Comparison of ENCODE assay signal across 9 cellular contexts in the genomic region with DNA sequence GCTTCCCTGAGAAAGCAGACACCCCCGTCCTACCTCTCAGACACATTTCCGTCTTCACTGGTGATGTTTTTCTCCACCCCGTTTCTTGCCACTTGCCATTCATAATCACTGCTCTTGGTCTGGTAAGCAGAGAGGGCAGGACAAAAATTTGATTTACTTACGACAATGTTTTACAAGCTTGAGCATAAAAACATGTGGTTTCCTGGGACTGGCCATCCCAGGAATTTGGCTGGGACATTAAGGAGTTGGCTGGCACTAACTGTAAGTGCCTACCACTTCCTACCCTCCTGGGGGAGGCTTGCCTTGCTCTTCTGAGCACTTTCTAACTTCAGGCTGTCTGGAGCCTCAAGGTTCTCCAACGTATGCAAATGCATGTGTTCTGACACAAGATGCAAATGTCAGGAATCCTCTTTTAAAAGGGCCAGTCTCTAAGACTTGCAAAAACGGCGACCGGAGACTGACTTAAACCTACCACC. TPM values are rescaled to one million over a fixed set of nuclear protein-coding genes. Genes with fewer than 3 reads are reported as not detected.
A peak's percentile ranks its signal among the peaks of the same experiment; 100 is the strongest.
DNase-seq lines count a peak whose midpoint lies in the region; ATAC-seq and TF ChIP-seq lines count a peak whose summit lies in the region.
"Had no signal": no experiment of that assay in that cellular context is flagged by ENCODE, and none has a peak within 500 bp of the region (broad histone marks: within the 10 kb centered on the region; RNA-seq: fewer than 3 reads in every experiment).

No MANE protein-coding gene starts in this region.

- H3K36me3 Mint-ChIP-seq in Calu3 (ENCODE audit: insufficient read depth, unreplicated experiment) = no peaks in the 10 kb centered on the region

- H3K27me3 Mint-ChIP-seq in Calu3 (ENCODE audit: unreplicated experiment) = peaks cover 17% of the 10 kb centered on the region

- ATAC-seq in GM21367 (IDR thresholded peaks at IDR 0.05; ENCODE audit: unreplicated experiment) (peak; percentile 7), left lobe of liver (no peak)
- ATAC-seq: HepG2 had no signal

- intact Hi-C loops in Calu3 (cut with micrococcal nuclease; ENCODE audit: unreplicated experiment) = no loop called here
- intact Hi-C loops in PC-9 (cut with micrococcal nuclease; ENCODE audit: unreplicated experiment) = no loop called here

- H3K9me2 ChIP-seq in PC-9 (ENCODE audit: insufficient read depth) = no peaks in the 10 kb centered on the region

- no peak overlapping the region for H3K4me2 ChIP-seq in PC-9

- peak overlapping the region; percentile 31 for H3K4me3 Mint-ChIP-seq in Calu3 (ENCODE audit: low read depth, unreplicated experiment)

- H3K27me3 ChIP-seq in NT2/D1 (ENCODE audit: insufficient read depth, insufficient read length) (no peaks in the 10 kb centered on the region), PC-9 (ENCODE audit: insufficient read depth, low read depth) (no peaks in the 10 kb centered on the region)

- no peaks in the 10 kb centered on the region for H3K79me2 ChIP-seq in PC-9 (ENCODE audit: low read depth)

- H3K36me3 ChIP-seq in NT2/D1 (ENCODE audit: insufficient read depth, insufficient read length, low read length) (no peaks in the 10 kb centered on the region), PC-9 (ENCODE audit: low read depth) (no peaks in the 10 kb centered on the region)

- H3K4me3 ChIP-seq in NT2/D1 (ENCODE audit: insufficient read length, low read depth) (no peak overlapping the region), PC-9 (no peak overlapping the region)

- no peak overlapping the region for H3K27ac Mint-ChIP-seq in Calu3 (ENCODE audit: unreplicated experiment)

- no peak overlapping the region for H3K27ac ChIP-seq in PC-9

- BruUV-seq in Calu3 (replicated peaks; lab: Mats Ljungman, UMichigan) (no TSS peak), PC-9 (replicated peaks; lab: Mats Ljungman, UMichigan) (no TSS peak)

- H4K20me1 ChIP-seq in PC-9 (ENCODE audit: insufficient read depth) = no peaks in the 10 kb centered on the region

- no peaks in the 10 kb centered on the region for H3K9me3 Mint-ChIP-seq in Calu3 (ENCODE audit: low read depth, unreplicated experiment)

- no peak overlapping the region for H2AFZ ChIP-seq in PC-9

- H3K9me3 ChIP-seq in NT2/D1 (ENCODE audit: insufficient read depth, low read length) (no peaks in the 10 kb centered on the region), PC-9 (ENCODE audit: insufficient read depth, low read depth) (no peaks in the 10 kb centered on the region)

- H3K4me1 Mint-ChIP-seq in Calu3 (ENCODE audit: low read depth, unreplicated experiment) = peaks cover 25% of the 10 kb centered on the region

- peaks cover 4% of the 10 kb centered on the region; the same call in 1 of the 2 replicates for H3F3A ChIP-seq in PC-9 (ENCODE audit: insufficient read depth, low read depth)

- CTCF ChIA-PET in Calu3 (lab: Charles Lee) (interaction anchor here (1.0 to 1.3 kb wide), 3 partner anchors 12 to 58 kb away, joined by 3 to 4 read pairs (median 3); no protein-coding TSS in a partner anchor), PC-9 (lab: Charles Lee) (no interaction called here)

- H3K4me1 ChIP-seq in NT2/D1 (ENCODE audit: insufficient read depth, insufficient read length) (peaks cover 10% of the 10 kb centered on the region), PC-9 (replicated peaks; ENCODE audit: insufficient read depth) (no peaks in the 10 kb centered on the region)

- H3K9ac ChIP-seq in NT2/D1 (ENCODE audit: insufficient read length, low read depth) = no peak overlapping the region

- DNase-seq in Calu3 = no peak
- peak; percentile 79 for DNase-seq in NT2/D1 (ENCODE audit: low read depth, low spot score)
- DNase-seq in iPS-NIHi7 (ENCODE audit: extremely low spot score) = peak; percentile 37
- DNase-seq in NCI-H2196 (lab: John Stamatoyannopoulos, UW; ENCODE audit: unreplicated experiment) = no peak
- no peak for DNase-seq in left lobe of liver (ENCODE audit: low spot score)
- DNase-seq in stimulated activated naive CD4-positive, alpha-beta T cell (lab: John Stamatoyannopoulos, UW) = no peak
- DNase-seq in PC-9 = no peak

- no peak for TF ChIP-seq CTCF in Calu3 (IDR thresholded peaks at IDR 0.05; ENCODE audit: unreplicated experiment)
- TF ChIP-seq CTCF in PC-9 (conservative IDR thresholded peaks at IDR 0.05) = no peak

- POLR2A ChIA-PET in PC-9 (lab: Charles Lee; ENCODE audit: unreplicated experiment) = no interaction called here

RNA-seq across cellular contexts. Expression of gene ZBTB18, which starts 24.2 kb away (rescaled TPM):
- total RNA-seq in Calu3 (2022) (35.8 and 37.8 TPM in 2 replicates), left lobe of liver (14.3 TPM), PC-9 (2021) (16.3 and 20.7 TPM in 2 replicates)

Comparison
In these comparisons a context has a peak if more than half of its experiments do, and no peak if none do; other contexts are left out.
1. DNase-seq: peak in NT2/D1 (single experiment) and iPS-NIHi7 (single experiment); none in Calu3 (single experiment), NCI-H2196 (single experiment), left lobe of liver (single experiment), stimulated activated naive CD4-positive, alpha-beta T cell (0 of 6) and PC-9 (0 of 2).